ENCODE assay signal across 9 cellular contexts in the genomic region with DNA sequence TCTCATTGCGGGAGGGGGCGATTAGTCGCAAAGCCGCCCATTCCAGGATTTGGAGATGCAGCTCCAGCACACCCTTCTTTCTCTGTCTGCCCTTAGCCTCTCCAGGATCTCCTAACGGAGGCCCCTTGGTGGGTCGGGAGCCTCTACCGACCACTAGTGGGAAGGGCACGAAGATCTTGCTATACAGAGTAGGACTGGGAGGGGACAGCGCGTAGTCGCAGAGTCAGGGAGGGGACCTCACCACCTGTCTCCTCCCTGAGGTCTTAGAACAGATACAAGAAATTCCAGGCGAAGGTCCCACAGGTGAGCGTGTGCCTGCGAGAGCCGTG. TPM values are rescaled to one million over a fixed set of nuclear protein-coding genes. Genes with fewer than 3 reads are reported as not detected.
DNase-seq lines count a peak whose midpoint lies in the region; ATAC-seq and TF ChIP-seq lines count a peak whose summit lies in the region.
"Had no signal": no experiment of that assay in that cellular context is flagged by ENCODE, and none has a peak within 500 bp of the region (broad histone marks: within the 10 kb centered on the region; RNA-seq: fewer than 3 reads in every experiment).

No MANE protein-coding gene starts in this region.

- H3K4me3 ChIP-seq in left lung (peak overlapping the region; percentile 36 to 40), upper lobe of left lung (peak overlapping the region; percentile 14 to 64 (median 52))

- H3K9me3 ChIP-seq in left lung (no peaks in the 10 kb centered on the region), upper lobe of left lung (no peaks in the 10 kb centered on the region)

- 12 to 29% methylated on average over 10 to 15 of the region's 15 CpGs for WGBS in upper lobe of left lung, 2 donors

- DNase-seq in COLO668 (lab: John Stamatoyannopoulos, UW; ENCODE audit: unreplicated experiment) (peak; percentile 21), NCI-H1105 treated with DMSO at 0.1 percent for 48 hours (lab: John Stamatoyannopoulos, UW) (peak; percentile 41), left lung (no peak), upper lobe of left lung (no peak), GM03348 (ENCODE audit: low spot score) (no peak)
- no peak for DNase-seq in stimulated activated CD8-positive, alpha-beta memory T cell treated with anti-CD3 and anti-CD28 coated beads, Interleukin-4, amount 100 ng/mL, for 48 hours

- peak; percentile 52 for ATAC-seq in left lung
- peak in 1 of 2 donors; percentile 49 for ATAC-seq in upper lobe of left lung (ENCODE audit: low FRiP score in 2 of 2)
- ATAC-seq in GM19324 (IDR thresholded peaks at IDR 0.05; ENCODE audit: low FRiP score, unreplicated experiment) = no peak

- TF ChIP-seq EP300 in upper lobe of left lung (IDR thresholded peaks at IDR 0.05) = no peak

- no peaks in the 10 kb centered on the region for H3K36me3 Mint-ChIP-seq in brain

- H3K4me1 ChIP-seq in left lung (peaks cover 8 to 17% of the 10 kb centered on the region in 2 donors), upper lobe of left lung (peaks cover 13 to 20% (median 15%) of the 10 kb centered on the region in 4 donors)

- H3K4me3 Mint-ChIP-seq in brain = peak overlapping the region; percentile 87 to 92 (median 88)

- TF ChIP-seq POLR2A in upper lobe of left lung (IDR thresholded peaks at IDR 0.05) = no peak

- no peaks in the 10 kb centered on the region for H3K36me3 ChIP-seq in left lung
- no peaks in the 10 kb centered on the region for H3K36me3 ChIP-seq in upper lobe of left lung

- H3K4me1 Mint-ChIP-seq in brain = peaks cover 40% of the 10 kb centered on the region

- H3K27ac Mint-ChIP-seq in brain = peak overlapping the region in 4 of 5 experiments; percentile 28 to 92 (median 80)

- peaks cover 36% of the 10 kb centered on the region for H3K27me3 Mint-ChIP-seq in brain

- intact Hi-C loops in left lung (cut with DNase I) = no loop called here

- H3K27me3 ChIP-seq in left lung (peaks cover 27 to 59% of the 10 kb centered on the region in 2 donors), upper lobe of left lung (peaks cover 0 to 17% (median 5%) of the 10 kb centered on the region in 4 donors)

- peak; percentile 52 to 73 for TF ChIP-seq CTCF in brain (conservative IDR thresholded peaks at IDR 0.05)
- peak in 1 of 2 donors; percentile 16 for TF ChIP-seq CTCF in left lung (IDR thresholded peaks at IDR 0.05)
- peak in 1 of 6 experiments; percentile 39 for TF ChIP-seq CTCF in upper lobe of left lung (IDR thresholded peaks at IDR 0.05)

- H3K27ac ChIP-seq in left lung = no peak overlapping the region
- H3K27ac ChIP-seq in upper lobe of left lung = peak overlapping the region; percentile 39 to 73 (median 48)

- peaks cover 0 to 2% (median 0%) of the 10 kb centered on the region in 5 experiments for H3K9me3 Mint-ChIP-seq in brain

RNA-seq across cellular contexts. Expression of gene SMTNL2, which starts 0.6 kb away (rescaled TPM):
- 3.6 TPM for polyA plus RNA-seq in brain (ENCODE audit: insufficient read depth, low read depth, low replicate concordance)
- 1 to 10 TPM; 5.5 to 5.7 TPM for total RNA-seq in left lung
- 1 to 10 TPM in 5 of 6 donors, under 1 TPM in 1; 0.49 to 7.3 (median 3.6) TPM for total RNA-seq in upper lobe of left lung
- total RNA-seq: LHCN-M2 had no signal

RNA-seq across cellular contexts. Expression of gene GGT6, which starts 23.4 kb away (rescaled TPM):
- 0.17 TPM for polyA plus RNA-seq in brain (ENCODE audit: insufficient read depth, low read depth, low replicate concordance)
- 10 to 100 TPM in 1 of 2 donors, 1 to 10 TPM in 1; 1.8 to 17.4 TPM for total RNA-seq in left lung
- 10 to 100 TPM in 3 of 6 donors, 1 to 10 TPM in 3; 3.8 to 18.7 (median 9.7) TPM for total RNA-seq in upper lobe of left lung
- total RNA-seq: LHCN-M2 had no signal

RNA-seq across cellular contexts. Expression of gene MYBBP1A, which starts 28.6 kb away (rescaled TPM):
- polyA plus RNA-seq in brain (ENCODE audit: insufficient read depth, low read depth, low replicate concordance) = 35.0 TPM
- total RNA-seq in left lung (10 to 100 TPM; 34.7 to 53.8 TPM), upper lobe of left lung (100 to 1,000 TPM in 1 of 6 donors, 10 to 100 TPM in 5; 45.2 to 151 (median 57.3) TPM)

RNA-seq across cellular contexts. Expression of gene ALOX15, which starts 57.7 kb away (rescaled TPM):
- not detected for polyA plus RNA-seq in brain (ENCODE audit: insufficient read depth, low read depth, low replicate concordance)
- total RNA-seq in left lung (1 to 10 TPM in 1 of 2 donors, under 1 TPM in 1; 0.15 to 4.8 TPM), upper lobe of left lung (10 to 100 TPM in 3 of 6 donors, 1 to 10 TPM in 3; 2.4 to 26.0 (median 10.0) TPM)
- total RNA-seq: LHCN-M2 had no signal

Comparison
In these comparisons a context has a peak if more than half of its experiments do, and no peak if none do; other contexts are left out.
1. DNase-seq: peak in COLO668 (single experiment) and NCI-H1105 treated with DMSO at 0.1 percent for 48 hours (single experiment); none in left lung (0 of 2), upper lobe of left lung (0 of 2), stimulated activated CD8-positive, alpha-beta memory T cell treated with anti-CD3 and anti-CD28 coated beads, Interleukin-4, amount 100 ng/mL, for 48 hours (single experiment) and GM03348 (single experiment).
2. H3K27ac ChIP-seq: peak in upper lobe of left lung (4 of 4); none in left lung (0 of 2).